In genomic region chr21:36420571-36421339, GRCh38 we compare ENCODE assay signal across 17 cellular contexts. TPM values are rescaled to one million over a fixed set of nuclear protein-coding genes. Genes with fewer than 3 reads are reported as not detected.
"Had no signal": no experiment of that assay in that cellular context is flagged by ENCODE, and none has a peak within 500 bp of the region (broad histone marks: within the 10 kb centered on the region; RNA-seq: fewer than 3 reads in every experiment).

No MANE protein-coding gene starts in this region.

- H3K36me3 ChIP-seq: right atrium auricular region, thoracic aorta, transverse colon had no signal

- H3K27me3 ChIP-seq: dorsolateral prefrontal cortex, hepatocyte, right atrium auricular region, stomach, transverse colon had no signal

- H3K4me3 Mint-ChIP-seq: natural killer cell treated with Interleukin-12 subunit alpha and Interleukin-12 subunit beta and Interleukin-15 and Interleukin-18, amount 100 ng/mL, for 72 hours had no signal

- H3K9ac ChIP-seq: parathyroid adenoma had no signal

- H3K27ac Mint-ChIP-seq: natural killer cell treated with Interleukin-12 subunit alpha and Interleukin-12 subunit beta and Interleukin-15 and Interleukin-18, amount 100 ng/mL, for 72 hours had no signal

- H3K27me3 Mint-ChIP-seq: natural killer cell treated with Interleukin-12 subunit alpha and Interleukin-12 subunit beta and Interleukin-15 and Interleukin-18, amount 100 ng/mL, for 72 hours had no signal

- H3K4me3 ChIP-seq: dorsolateral prefrontal cortex, hepatocyte, left ventricle myocardium inferior, lung, right atrium auricular region, stomach, thoracic aorta, transverse colon had no signal

- H3K9me3 Mint-ChIP-seq: natural killer cell treated with Interleukin-12 subunit alpha and Interleukin-12 subunit beta and Interleukin-15 and Interleukin-18, amount 100 ng/mL, for 72 hours had no signal

- DNase-seq: cortex of kidney; effector CD8-positive, alpha-beta T cell had no signal

- FAIRE-seq: kidney, small intestine, urothelium cell line had no signal

- H3K27ac ChIP-seq: dorsolateral prefrontal cortex, hepatocyte, left ventricle myocardium inferior, parathyroid adenoma, right atrium auricular region, stomach, thoracic aorta, transverse colon had no signal

- H3K79me2 ChIP-seq: hepatocyte, parathyroid adenoma had no signal

- H3K4me1 ChIP-seq: parathyroid adenoma, transverse colon had no signal

- H3K9me3 ChIP-seq: left ventricle myocardium inferior, right atrium auricular region, stomach, thoracic aorta, transverse colon had no signal

- H2AFZ ChIP-seq: hepatocyte, parathyroid adenoma had no signal

RNA-seq across cellular contexts. Expression of gene CLDN14, which starts 59.2 kb away (rescaled TPM):
- total RNA-seq: dorsolateral prefrontal cortex; left cardiac atrium; left ventricle myocardium inferior; natural killer cell treated with Interleukin-12 subunit alpha and Interleukin-12 subunit beta and Interleukin-15 and Interleukin-18, amount 100 ng/mL, for 72 hours; omental fat pad; right atrium auricular region; stomach; thoracic aorta; transverse colon had no signal
